Comparison of ENCODE assay signal across 18 cellular contexts in the genomic region with DNA sequence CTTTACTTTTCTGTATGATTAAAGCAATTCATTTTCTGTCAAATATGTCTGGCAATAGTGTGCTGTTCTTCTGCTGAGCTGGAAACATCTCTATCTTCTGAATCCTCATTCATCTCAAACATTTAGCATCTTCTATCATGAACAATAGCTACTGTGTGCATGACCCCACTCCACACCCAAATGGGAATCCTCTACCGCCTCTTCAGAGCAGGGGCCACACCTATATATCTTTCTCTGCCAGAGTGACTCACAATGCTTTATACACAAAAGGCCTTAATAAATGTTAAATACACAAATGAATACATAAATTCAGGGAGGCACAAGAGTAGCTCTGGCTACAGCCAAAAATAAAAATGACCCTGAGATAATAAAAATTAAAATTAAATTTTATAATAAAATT. TPM values are rescaled to one million over a fixed set of nuclear protein-coding genes. Genes with fewer than 3 reads are reported as not detected.
DNase-seq lines count a peak whose midpoint lies in the region; ATAC-seq, FAIRE-seq and TF ChIP-seq lines count a peak whose summit lies in the region.
"Had no signal": no experiment of that assay in that cellular context is flagged by ENCODE, and none has a peak within 500 bp of the region (broad histone marks: within the 10 kb centered on the region; RNA-seq: fewer than 3 reads in every experiment).

No MANE protein-coding gene starts in this region.

- peak overlapping the region; percentile 42 to 50 (median 46) for H3K4me3 Mint-ChIP-seq in nephron
- H3K4me3 Mint-ChIP-seq: CD4-positive, alpha-beta memory T cell had no signal

- peaks cover 25% of the 10 kb centered on the region for H3K36me3 Mint-ChIP-seq in nephron (ENCODE audit: low read depth)
- H3K36me3 Mint-ChIP-seq: CD4-positive, alpha-beta memory T cell had no signal

- H3K27ac Mint-ChIP-seq in nephron = peak overlapping the region in 1 of 3 experiments; percentile 3
- H3K27ac Mint-ChIP-seq: CD4-positive, alpha-beta memory T cell had no signal

- no peak for ATAC-seq in GM21423 (IDR thresholded peaks at IDR 0.05; ENCODE audit: unreplicated experiment)
- ATAC-seq: HepG2 had no signal

- H3K36me3 ChIP-seq in bronchial epithelial cell (ENCODE audit: control insufficient read depth, insufficient read depth, low read length) = no peaks in the 10 kb centered on the region

- H3K4me3 ChIP-seq in bronchial epithelial cell (ENCODE audit: low read depth, low read length) = no peak overlapping the region

- TF ChIP-seq CTCF in bronchial epithelial cell (IDR thresholded peaks at IDR 0.05; ENCODE audit: insufficient read depth, low read length, severe bottlenecking) = no peak
- TF ChIP-seq CTCF in nephron (IDR thresholded peaks at IDR 0.05; ENCODE audit: unreplicated experiment in 3 of 3) = no peak

- peaks cover 19% of the 10 kb centered on the region for H3K4me1 Mint-ChIP-seq in nephron
- H3K4me1 Mint-ChIP-seq: CD4-positive, alpha-beta memory T cell had no signal

- no peak for FAIRE-seq in bronchial epithelial cell (lab: Jason Lieb, UNC)
- FAIRE-seq: GM12892, H1, HepG2 had no signal

- no peaks in the 10 kb centered on the region for H3K27me3 ChIP-seq in bronchial epithelial cell (ENCODE audit: control insufficient read depth, insufficient read depth, low read length)

- H3K9me3 Mint-ChIP-seq in nephron = no peaks in the 10 kb centered on the region
- H3K9me3 Mint-ChIP-seq: CD4-positive, alpha-beta memory T cell had no signal

- peak; percentile 45 for DNase-seq in DMS53 (lab: John Stamatoyannopoulos, UW)
- no peak for DNase-seq in DMS53 treated with DMSO at 0.1 percent for 48 hours (lab: John Stamatoyannopoulos, UW; ENCODE audit: unreplicated experiment)
- DNase-seq in NCI-H748 (lab: John Stamatoyannopoulos, UW; ENCODE audit: unreplicated experiment) = peak; percentile 50
- DNase-seq in bronchial epithelial cell (ENCODE audit: low read depth) = peak; percentile 57
- no peak for DNase-seq in NCI-H2029 (lab: John Stamatoyannopoulos, UW)
- no peak for DNase-seq in cerebellar cortex (ENCODE audit: low spot score)
- DNase-seq: CD4-positive, alpha-beta memory T cell; NCI-H1048; NCI-H1436 treated with DMSO at 0.1 percent for 48 hours; NCI-H524 treated with DMSO at 0.1 percent for 48 hours; NK-92 treated with Interleukin-12 subunit alpha and Interleukin-12 subunit beta, amount 100 ng/mL, for 24 hours had no signal

- H3K27me3 Mint-ChIP-seq in nephron (ENCODE audit: low read depth) = peaks cover 27% of the 10 kb centered on the region

RNA-seq across cellular contexts. Expression of a gene that starts 8.0 kb away (rescaled TPM):
- total RNA-seq in bronchial epithelial cell = 0.79 and 1.9 TPM in 2 replicates
- total RNA-seq: OCI-LY7, RPMI7951 had no signal

Comparison
In these comparisons a context has a peak if more than half of its experiments do, and no peak if none do; other contexts are left out.
1. DNase-seq: peak in DMS53 (single experiment), NCI-H748 (single experiment) and bronchial epithelial cell (single experiment); none in DMS53 treated with DMSO at 0.1 percent for 48 hours (single experiment), NCI-H2029 (single experiment) and cerebellar cortex (single experiment).